ENCODE assay signal across 12 cellular contexts in the genomic region with DNA sequence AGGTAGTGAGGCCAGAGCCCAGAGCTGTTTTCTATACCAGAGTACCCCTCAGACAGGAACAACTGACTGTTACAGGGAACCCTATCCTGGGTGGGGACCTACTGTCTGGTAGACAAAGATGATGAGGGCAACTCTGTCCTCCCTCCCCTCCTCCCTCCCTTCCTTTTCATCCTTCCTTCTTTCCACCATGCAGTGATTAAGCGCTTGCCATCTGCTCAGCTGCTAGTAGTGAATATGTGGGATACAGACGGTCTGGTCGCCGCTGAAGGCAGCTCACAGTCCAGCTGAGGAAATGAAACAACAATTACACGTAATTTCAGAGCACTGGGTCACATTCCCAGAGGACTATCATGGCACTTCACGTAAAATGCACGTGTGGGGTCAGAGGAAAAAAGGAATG.
A peak's percentile ranks its signal among the peaks of the same experiment; 100 is the strongest.
DNase-seq lines count a peak whose midpoint lies in the region; TF ChIP-seq lines count a peak whose summit lies in the region.
"Had no signal": no experiment of that assay in that cellular context is flagged by ENCODE, and none has a peak within 500 bp of the region (broad histone marks: within the 10 kb centered on the region; RNA-seq: fewer than 3 reads in every experiment).

No MANE protein-coding gene starts in this region.

- H3K4me3 ChIP-seq in colonic mucosa = no peak overlapping the region
- H3K4me3 ChIP-seq: GM12878 had no signal

- H3K36me3 Mint-ChIP-seq in osteocyte (ENCODE audit: unreplicated experiment) = no peaks in the 10 kb centered on the region

- H3K27me3 Mint-ChIP-seq in osteocyte (ENCODE audit: unreplicated experiment) = peaks cover 17% of the 10 kb centered on the region

- no peak overlapping the region for H3K27ac Mint-ChIP-seq in osteocyte (ENCODE audit: unreplicated experiment)

- H3K27ac ChIP-seq in colonic mucosa = no peak overlapping the region

- H3K4me1 Mint-ChIP-seq in osteocyte (ENCODE audit: unreplicated experiment) = no peaks in the 10 kb centered on the region

- no peak for TF ChIP-seq CTCF in colonic mucosa (IDR thresholded peaks at IDR 0.05)
- no peak for TF ChIP-seq CTCF in osteocyte (IDR thresholded peaks at IDR 0.05)

- intact Hi-C loops in colonic mucosa (cut with DNase I) = no loop called here

- H3K9me3 ChIP-seq in colonic mucosa = no peaks in the 10 kb centered on the region

- no peaks in the 10 kb centered on the region for H3K36me3 ChIP-seq in colonic mucosa

- H3K27me3 ChIP-seq in colonic mucosa = no peaks in the 10 kb centered on the region

- DNase-seq in NCI-H446 treated with DMSO at 0.1 percent for 48 hours (lab: John Stamatoyannopoulos, UW) (peak; percentile 10), NCI-H446 (lab: John Stamatoyannopoulos, UW) (no peak), NCI-H524 (lab: John Stamatoyannopoulos, UW) (peak; percentile 56 to 73), colonic mucosa (peak; percentile 1), osteocyte (ENCODE audit: extremely low spot score, unreplicated experiment) (peak; percentile 6), hepatic stellate cell (ENCODE audit: low spot score) (no peak), T-helper 9 cell (no peak)
- no peak for DNase-seq in activated CD8-positive, alpha-beta memory T cell treated with anti-CD3 and anti-CD28 coated beads, Interleukin-2, amount 50 U/mL, for 4 hours
- DNase-seq: MV-4-11, NCI-H146, NCI-H2081 treated with DMSO at 0.1 percent for 48 hours had no signal

- H3K9me3 Mint-ChIP-seq in osteocyte (ENCODE audit: unreplicated experiment) = no peaks in the 10 kb centered on the region

- no peaks in the 10 kb centered on the region for H3K4me1 ChIP-seq in colonic mucosa

- H3K9ac ChIP-seq in colonic mucosa (ENCODE audit: low read depth in 2 of 2, low read length in 2 of 2) = no peak overlapping the region

- H3K4me3 Mint-ChIP-seq in osteocyte (ENCODE audit: unreplicated experiment) = no peak overlapping the region

Comparison
In these comparisons a context has a peak if more than half of its experiments do, and no peak if none do; other contexts are left out.
1. DNase-seq: peak in NCI-H446 treated with DMSO at 0.1 percent for 48 hours (single experiment), NCI-H524 (2 of 2), colonic mucosa (single experiment) and osteocyte (single experiment); none in NCI-H446 (0 of 2), hepatic stellate cell (single experiment), activated CD8-positive, alpha-beta memory T cell treated with anti-CD3 and anti-CD28 coated beads, Interleukin-2, amount 50 U/mL, for 4 hours (single experiment) and T-helper 9 cell (single experiment).